2 cellular contexts compared by ENCODE assay signal in genomic region chr19:18216789-18217188, GRCh38.
TF ChIP-seq lines count a peak whose summit lies in the region.

No MANE protein-coding gene starts in this region.

TF ChIP-seq in SK-N-SH treated with all-trans-retinoic acid at 6 μM for 48 hours, 23 proteins besides CTCF, POLR2A, EP300 and RAD21 (continued from another document):
- TF ChIP-seq PATZ1 (CRISPR knock-in tag; IDR thresholded peaks at IDR 0.05; ENCODE audit: borderline replicate concordance) (no peak), ZNF565 (CRISPR knock-in tag; conservative IDR thresholded peaks at IDR 0.05; ENCODE audit: low read depth) (no peak)

TF ChIP-seq in SK-N-SH, 30 proteins besides CTCF, POLR2A, EP300 and RAD21 (continued from another document):
- TF ChIP-seq ZBTB33 (IDR thresholded peaks at IDR 0.05; ENCODE audit: borderline replicate concordance, low read depth), result no peak
- TF ChIP-seq TEAD4 (IDR thresholded peaks at IDR 0.05; ENCODE audit: borderline replicate concordance, insufficient read depth), result no peak
- no peak for TF ChIP-seq REST (IDR thresholded peaks at IDR 0.05; ENCODE audit: low read depth, low read length)
- TF ChIP-seq YY1 (IDR thresholded peaks at IDR 0.05; ENCODE audit: low read depth), result no peak
- TF ChIP-seq TCF12 (IDR thresholded peaks at IDR 0.05), result no peak
- no peak for TF ChIP-seq NRF1 (IDR thresholded peaks at IDR 0.05; ENCODE audit: low read depth, low read length)
- no peak for TF ChIP-seq FOXJ3 (CRISPR knock-in tag; IDR thresholded peaks at IDR 0.05)
